ENCODE assay signal across 8 cellular contexts in genomic region chr2:37654419-37654818, GRCh38. TPM values are rescaled to one million over a fixed set of nuclear protein-coding genes. Genes with fewer than 3 reads are reported as not detected.
DNase-seq lines count a peak whose midpoint lies in the region; ATAC-seq and TF ChIP-seq lines count a peak whose summit lies in the region.

No MANE protein-coding gene starts in this region.

- TF ChIP-seq CTCF in heart right ventricle (IDR thresholded peaks at IDR 0.05), result no peak
- TF ChIP-seq CTCF in smooth muscle cell (IDR thresholded peaks at IDR 0.05; ENCODE audit: borderline replicate concordance, insufficient read depth, poor library complexity, severe bottlenecking), result no peak

- H3K4me1 ChIP-seq in heart right ventricle (peaks cover 47 to 100% (median 98%) of the 10 kb centered on the region in 9 donors), smooth muscle cell (ENCODE audit: low read depth) (peaks cover 39% of the 10 kb centered on the region)

- intact Hi-C loops in heart right ventricle (cut with DNase I), result loop anchor here in 1 of 10 donors (2.0 to 10.0 kb wide), 3 partner anchors 16 to 240 kb away; partner anchors contain the start of gene CDC42EP3

- H3K27ac ChIP-seq in heart right ventricle (peak overlapping the region; percentile 77 to 99 (median 90)), smooth muscle cell (ENCODE audit: low read depth) (peak overlapping the region; percentile 59)

- H3K9me3 ChIP-seq in heart right ventricle, result no peaks in the 10 kb centered on the region
- no peaks in the 10 kb centered on the region for H3K9me3 ChIP-seq in smooth muscle cell (replicated peaks; ENCODE audit: low read depth)

- H3K27me3 ChIP-seq in heart right ventricle (no peaks in the 10 kb centered on the region), smooth muscle cell (ENCODE audit: low read depth) (no peaks in the 10 kb centered on the region)

- H2AFZ ChIP-seq in smooth muscle cell (ENCODE audit: low read depth), result no peak overlapping the region

- peaks cover 0 to 8% (median 0%) of the 10 kb centered on the region in 9 donors for H3K36me3 ChIP-seq in heart right ventricle
- no peaks in the 10 kb centered on the region for H3K36me3 ChIP-seq in smooth muscle cell (ENCODE audit: low read depth)

- H3K79me2 ChIP-seq in smooth muscle cell (ENCODE audit: low read depth), result peaks cover 87% of the 10 kb centered on the region

- peaks cover 85% of the 10 kb centered on the region for H4K20me1 ChIP-seq in smooth muscle cell (ENCODE audit: low read depth)

- peak in 6 of 8 donors; percentile 12 to 60 (median 30) for ATAC-seq in heart right ventricle
- ATAC-seq in HG03139 (IDR thresholded peaks at IDR 0.05; ENCODE audit: unreplicated experiment), result no peak

- WGBS in heart right ventricle, 2 donors, result 9 to 22% methylated on average over 8 of the region's 8 CpGs
- WGBS in smooth muscle cell (ENCODE audit: low lambda C conversion rate), result 59% methylated on average over 8 of the region's 8 CpGs

- peak overlapping the region; percentile 69 for H3K4me2 ChIP-seq in smooth muscle cell

- DNase-seq in SW 1271 (lab: John Stamatoyannopoulos, UW) (peak; percentile 33 to 74), heart right ventricle (no peak), smooth muscle cell (lab: John Stamatoyannopoulos, UW; ENCODE audit: unreplicated experiment) (no peak), UCSD-AML1 (lab: John Stamatoyannopoulos, UW; ENCODE audit: unreplicated experiment) (no peak), NCI-H524 (lab: John Stamatoyannopoulos, UW) (no peak), activated gamma-delta T cell treated with Interleukin-2 at 50 U/mL for 16 hours (no peak)

- peak; percentile 21 for TF ChIP-seq POLR2A in GM18526 (IDR thresholded peaks at IDR 0.05; ENCODE audit: extremely low read depth, insufficient read length)

- H3K9ac ChIP-seq in smooth muscle cell (ENCODE audit: low read depth), result peak overlapping the region; percentile 10

- H3F3A ChIP-seq in smooth muscle cell (ENCODE audit: low read depth), result no peaks in the 10 kb centered on the region

- H3K4me3 ChIP-seq in heart right ventricle (peak overlapping the region in 7 of 10 donors; percentile 6 to 40 (median 17)), smooth muscle cell (peak overlapping the region; percentile 6)

RNA-seq across cellular contexts. Expression of gene CDC42EP3, which starts 17.0 kb away (rescaled TPM):
- total RNA-seq in heart right ventricle (100 to 1,000 TPM in 6 of 10 donors, 10 to 100 TPM in 4; 67.3 to 188 (median 143) TPM), smooth muscle cell (45.0 and 51.1 TPM in 2 replicates)
- polyA plus RNA-seq in heart right ventricle (10 to 100 TPM; 28.4 to 32.9 TPM), smooth muscle cell (40.0 and 71.3 TPM in 2 replicates)

Comparison
In these comparisons a context has a peak if more than half of its experiments do, and no peak if none do; other contexts are left out.
1. DNase-seq: peak in SW 1271 (2 of 2); none in heart right ventricle (0 of 2), smooth muscle cell (single experiment), UCSD-AML1 (single experiment), NCI-H524 (0 of 2) and activated gamma-delta T cell treated with Interleukin-2 at 50 U/mL for 16 hours (single experiment).